Comparison of ENCODE assay signal across 9 cellular contexts in genomic region chr2:113225505-113226259, GRCh38. TPM values are rescaled to one million over a fixed set of nuclear protein-coding genes. Genes with fewer than 3 reads are reported as not detected.
DNase-seq lines count a peak whose midpoint lies in the region; ATAC-seq, FAIRE-seq and TF ChIP-seq lines count a peak whose summit lies in the region.
"Had no signal": no experiment of that assay in that cellular context is flagged by ENCODE, and none has a peak within 500 bp of the region (broad histone marks: within the 10 kb centered on the region; RNA-seq: fewer than 3 reads in every experiment).

No MANE protein-coding gene starts in this region.

- peaks cover 14% of the 10 kb centered on the region for H3K4me1 Mint-ChIP-seq in stimulated activated naive CD8-positive, alpha-beta T cell treated with anti-CD3 and anti-CD28 coated beads, Interleukin-15, amount 100 ng/mL, for 72 hours
- H3K4me1 Mint-ChIP-seq: central memory CD8-positive, alpha-beta T cell had no signal

- TF ChIP-seq CTCF in fibroblast of lung (conservative IDR thresholded peaks at IDR 0.05 in 1 of 2, IDR thresholded peaks at IDR 0.05 in 1 of 2; ENCODE audit: low read depth in 1 of 2, low read length in 2 of 2) (no peak), pancreas (IDR thresholded peaks at IDR 0.05) (no peak)

- DNase-seq in NCI-H748 (lab: John Stamatoyannopoulos, UW; ENCODE audit: unreplicated experiment) (peak; percentile 70), fibroblast of lung (ENCODE audit: low read depth in 2 of 2) (peak; percentile 52 to 82), pancreas (peak in 2 of 6 donors; percentile 38 to 53), NCI-H1436 (lab: John Stamatoyannopoulos, UW) (no peak), SIG-M5 treated with dmso at 0.1 percent for 504 hours (lab: John Stamatoyannopoulos, UW; ENCODE audit: unreplicated experiment) (no peak)
- no peak for DNase-seq in stimulated activated naive CD8-positive, alpha-beta T cell treated with anti-CD3 and anti-CD28 coated beads, Interleukin-15, amount 100 ng/mL, for 72 hours

- H3K9ac ChIP-seq in HUES48 (ENCODE audit: low read depth, low read length) (no peak overlapping the region), fibroblast of lung (ENCODE audit: insufficient read depth, low read length) (no peak overlapping the region)

- H3K27me3 ChIP-seq in HUES48 (ENCODE audit: control insufficient read depth, insufficient read depth, low read length) = peaks cover 3% of the 10 kb centered on the region; the same call in 1 of the 2 replicates
- peaks cover 2% of the 10 kb centered on the region for H3K27me3 ChIP-seq in fibroblast of lung (ENCODE audit: control insufficient read depth, insufficient read depth, low read length)
- no peaks in the 10 kb centered on the region for H3K27me3 ChIP-seq in pancreas

- intact Hi-C loops in pancreas (cut with DNase I) = no loop called here

- H3K27ac ChIP-seq in HUES48 (ENCODE audit: low read depth, low read length) (peak overlapping the region; percentile 35), fibroblast of lung (ENCODE audit: insufficient read depth, low read length) (no peak overlapping the region), pancreas (peak overlapping the region in 3 of 4 donors; percentile 12 to 55 (median 52))

- no peaks in the 10 kb centered on the region for H3K36me3 ChIP-seq in HUES48 (ENCODE audit: control insufficient read depth, insufficient read depth, low read length)
- no peaks in the 10 kb centered on the region for H3K36me3 ChIP-seq in fibroblast of lung (ENCODE audit: control insufficient read depth, insufficient read depth, low read length)
- no peaks in the 10 kb centered on the region for H3K36me3 ChIP-seq in pancreas

- H3K9me3 ChIP-seq in HUES48 (ENCODE audit: control insufficient read depth, insufficient read depth, low read length) (no peaks in the 10 kb centered on the region), fibroblast of lung (ENCODE audit: control insufficient read depth, insufficient read depth, low read depth, low read length) (no peaks in the 10 kb centered on the region), pancreas (no peaks in the 10 kb centered on the region)

- no peak overlapping the region for H2AFZ ChIP-seq in fibroblast of lung (ENCODE audit: low read length)

- no peak overlapping the region for H3K4me2 ChIP-seq in fibroblast of lung (ENCODE audit: extremely low read depth, insufficient read depth, low read length)

- H3K4me3 ChIP-seq in HUES48 (ENCODE audit: low read depth, low read length) = no peak overlapping the region
- H3K4me3 ChIP-seq in fibroblast of lung (replicated peaks in 1 of 4; ENCODE audit: control extremely low read depth in 1 of 4, insufficient read depth in 1 of 4, low read depth in 3 of 4, low read length in 4 of 4) = no peak overlapping the region
- H3K4me3 ChIP-seq in pancreas = no peak overlapping the region

- peaks cover 16% of the 10 kb centered on the region for H3K4me1 ChIP-seq in HUES48 (ENCODE audit: control insufficient read depth, insufficient read depth, low read length)
- H3K4me1 ChIP-seq in fibroblast of lung (ENCODE audit: control insufficient read depth, extremely low read depth, insufficient read depth, low read length) = no peaks in the 10 kb centered on the region
- peaks cover 0 to 12% (median 5%) of the 10 kb centered on the region in 3 donors for H3K4me1 ChIP-seq in pancreas

- WGBS in pancreas, 2 donors = 40 to 46% methylated on average over 9 to 10 of the region's 10 CpGs

- FAIRE-seq in pancreas (lab: Jason Lieb, UNC) = no peak

- H3K4me3 Mint-ChIP-seq in stimulated activated naive CD8-positive, alpha-beta T cell treated with anti-CD3 and anti-CD28 coated beads, Interleukin-15, amount 100 ng/mL, for 72 hours = no peak overlapping the region
- H3K4me3 Mint-ChIP-seq: central memory CD8-positive, alpha-beta T cell had no signal

- ATAC-seq in pancreas (peak; percentile 72 to 92 (median 88)), HG02840 (IDR thresholded peaks at IDR 0.05; ENCODE audit: low FRiP score, unreplicated experiment) (no peak)
- no peak for ATAC-seq in stimulated activated naive CD8-positive, alpha-beta T cell treated with anti-CD3 and anti-CD28 coated beads, Interleukin-15, amount 100 ng/mL, for 72 hours

- H3K79me2 ChIP-seq in fibroblast of lung (ENCODE audit: control insufficient read depth, insufficient read depth, low read length) = no peaks in the 10 kb centered on the region

- H3K27me3 Mint-ChIP-seq in stimulated activated naive CD8-positive, alpha-beta T cell treated with anti-CD3 and anti-CD28 coated beads, Interleukin-15, amount 100 ng/mL, for 72 hours = no peaks in the 10 kb centered on the region
- H3K27me3 Mint-ChIP-seq: central memory CD8-positive, alpha-beta T cell had no signal

- no peak overlapping the region for H3K27ac Mint-ChIP-seq in stimulated activated naive CD8-positive, alpha-beta T cell treated with anti-CD3 and anti-CD28 coated beads, Interleukin-15, amount 100 ng/mL, for 72 hours

- H4K20me1 ChIP-seq in fibroblast of lung (ENCODE audit: control insufficient read depth, extremely low read depth, insufficient read depth, low read length) = no peaks in the 10 kb centered on the region

- H3K9me3 Mint-ChIP-seq in stimulated activated naive CD8-positive, alpha-beta T cell treated with anti-CD3 and anti-CD28 coated beads, Interleukin-15, amount 100 ng/mL, for 72 hours = no peaks in the 10 kb centered on the region
- H3K9me3 Mint-ChIP-seq: central memory CD8-positive, alpha-beta T cell had no signal

RNA-seq across cellular contexts. Expression of gene PSD4, which starts 51.9 kb away (rescaled TPM):
- total RNA-seq in fibroblast of lung (2.6 and 6.1 TPM in 2 replicates), pancreas (10 to 100 TPM; 15.9 to 37.6 (median 23.4) TPM)
- polyA plus RNA-seq in fibroblast of lung (1.0 and 1.4 TPM in 2 replicates), pancreas (10 to 100 TPM; 28.2 to 31.4 TPM)
- 1.9 and 2.6 TPM in 2 replicates for polyA plus RNA-seq in fibroblast of lung (2012)
- polyA minus RNA-seq in fibroblast of lung (ENCODE audit: low replicate concordance) = 3.3 and 3.7 TPM in 2 replicates

RNA-seq across cellular contexts. Expression of gene PAX8, which starts 53.0 kb away (rescaled TPM):
- total RNA-seq in fibroblast of lung = 0.50 and 0.51 TPM in 2 replicates
- polyA plus RNA-seq in fibroblast of lung = 0.26 and 0.28 TPM in 2 replicates
- polyA plus RNA-seq in fibroblast of lung (2012) = 0.63 and 1.9 TPM in 2 replicates
- polyA minus RNA-seq in fibroblast of lung (ENCODE audit: low replicate concordance) = 0.52 and 2.3 TPM in 2 replicates
- under 1 TPM in 4 of 6 donors, not detected in 2; 0.28 to 1.00 (median 0.55) TPM for total RNA-seq in pancreas
- 1 to 10 TPM in 1 of 2 donors, under 1 TPM in 1; 0.23 to 1.1 TPM for polyA plus RNA-seq in pancreas

Comparison
In these comparisons a context has a peak if more than half of its experiments do, and no peak if none do; other contexts are left out.
1. DNase-seq: peak in NCI-H748 (single experiment) and fibroblast of lung (2 of 2); none in stimulated activated naive CD8-positive, alpha-beta T cell treated with anti-CD3 and anti-CD28 coated beads, Interleukin-15, amount 100 ng/mL, for 72 hours (0 of 2), NCI-H1436 (single experiment) and SIG-M5 treated with dmso at 0.1 percent for 504 hours (single experiment).
2. ATAC-seq: peak in pancreas (4 of 4); none in HG02840 (single experiment) and stimulated activated naive CD8-positive, alpha-beta T cell treated with anti-CD3 and anti-CD28 coated beads, Interleukin-15, amount 100 ng/mL, for 72 hours (single experiment).